In the genomic region with DNA sequence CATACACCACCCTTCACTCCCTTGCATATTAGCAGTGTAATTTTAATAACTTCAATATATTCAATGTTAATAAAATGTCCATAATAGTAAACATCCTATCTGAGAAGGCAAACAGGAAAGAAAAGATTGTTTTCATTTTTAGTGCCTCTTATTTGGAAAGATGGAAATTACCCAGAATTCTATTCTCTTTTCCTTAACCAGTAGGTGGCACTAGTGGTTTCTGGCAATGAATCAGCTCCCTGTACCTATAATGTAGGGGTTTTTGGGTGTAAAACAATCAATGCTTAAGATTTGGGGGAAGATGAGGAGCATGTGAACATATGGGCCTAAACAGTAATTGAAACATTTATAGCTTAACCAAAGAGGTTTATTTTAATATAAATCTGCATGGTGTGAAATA, we compare ENCODE assay signal across 9 cellular contexts. TPM values are rescaled to one million over a fixed set of nuclear protein-coding genes. Genes with fewer than 3 reads are reported as not detected.
DNase-seq lines count a peak whose midpoint lies in the region; TF ChIP-seq lines count a peak whose summit lies in the region.
"Had no signal": no experiment of that assay in that cellular context is flagged by ENCODE, and none has a peak within 500 bp of the region (broad histone marks: within the 10 kb centered on the region; RNA-seq: fewer than 3 reads in every experiment).

No MANE protein-coding gene starts in this region.

- DNase-seq in GM10248 (ENCODE audit: extremely low spot score), result peak; percentile 37
- peak; percentile 2 to 11 for DNase-seq in Kasumi-1 (lab: John Stamatoyannopoulos, UW)
- DNase-seq in breast epithelium (ENCODE audit: low spot score in 2 of 2), result no peak
- DNase-seq in osteoblast (ENCODE audit: insufficient read length, low spot score, missing footprints), result peak; percentile 43
- no peak for DNase-seq in NCI-H2196 treated with DMSO at 0.1 percent for 48 hours (lab: John Stamatoyannopoulos, UW; ENCODE audit: unreplicated experiment)
- no peak for DNase-seq in activated effector memory CD4-positive, alpha-beta T cell treated with Interleukin-2 at 50 U/mL for 16 hours
- DNase-seq in NCI-H774 (lab: John Stamatoyannopoulos, UW), result no peak
- DNase-seq in T-helper 9 cell, result no peak

- TF ChIP-seq CTCF in GM10248 (IDR thresholded peaks at IDR 0.05; ENCODE audit: control extremely low read depth, extremely low read depth, low read depth, missing control alignments), result peak; percentile 52
- peak in 2 of 3 donors; percentile 19 to 21 for TF ChIP-seq CTCF in breast epithelium (IDR thresholded peaks at IDR 0.05)
- peak; percentile 69 for TF ChIP-seq CTCF in osteoblast (IDR thresholded peaks at IDR 0.05; ENCODE audit: extremely low read depth, low read depth, low read length)

- no peaks in the 10 kb centered on the region for H3K27me3 ChIP-seq in breast epithelium
- H3K27me3 ChIP-seq in osteoblast (ENCODE audit: insufficient read depth, low read length), result peaks cover 22% of the 10 kb centered on the region

- H4K20me1 ChIP-seq in osteoblast (ENCODE audit: insufficient read depth, low read length), result no peaks in the 10 kb centered on the region

- no peak for TF ChIP-seq POLR2A in breast epithelium (IDR thresholded peaks at IDR 0.05)

- intact Hi-C loops in breast epithelium (cut with DNase I; ENCODE audit: low total_unique reads), result loop anchor here (10.0 kb wide), 1 partner anchor 273 kb away; no protein-coding TSS in a partner anchor

- H2AFZ ChIP-seq in osteoblast (ENCODE audit: low read length), result peak overlapping the region; percentile 67

- no peaks in the 10 kb centered on the region for H3K79me2 ChIP-seq in osteoblast (ENCODE audit: insufficient read depth, low read length)

- H3K27ac ChIP-seq in breast epithelium (no peak overlapping the region), osteoblast (ENCODE audit: low read depth, low read length) (no peak overlapping the region)
- H3K27ac ChIP-seq: coronary artery had no signal

- no peak overlapping the region for H3K4me2 ChIP-seq in osteoblast (ENCODE audit: insufficient read depth, low read length)

- POLR2A ChIA-PET in GM10248 (lab: Yijun Ruan, JAX), result no interaction called here

- CTCF ChIA-PET in GM10248 (lab: Yijun Ruan, JAX), result interaction anchor here (0.8 to 6.4 kb wide), 30 partner anchors 9 to 579 kb away, joined by 3 to 66 read pairs (median 4); no protein-coding TSS in a partner anchor

- H3K4me3 ChIP-seq in breast epithelium, result no peak overlapping the region
- H3K4me3 ChIP-seq in osteoblast (ENCODE audit: insufficient read depth, low read length), result no peak overlapping the region
- H3K4me3 ChIP-seq: coronary artery had no signal

- no peaks in the 10 kb centered on the region for H3K9me3 ChIP-seq in breast epithelium
- no peaks in the 10 kb centered on the region for H3K9me3 ChIP-seq in osteoblast (ENCODE audit: low read depth, low read length)

- no peaks in the 10 kb centered on the region for H3K4me1 ChIP-seq in breast epithelium
- peaks cover 3% of the 10 kb centered on the region for H3K4me1 ChIP-seq in osteoblast (ENCODE audit: insufficient read depth, low read length)

- no peaks in the 10 kb centered on the region for H3K36me3 ChIP-seq in breast epithelium
- no peaks in the 10 kb centered on the region for H3K36me3 ChIP-seq in osteoblast (ENCODE audit: insufficient read depth, low read length)

RNA-seq across cellular contexts. Expression of gene SEMA6D, which starts 5.7 kb away (rescaled TPM):
- total RNA-seq in breast epithelium (10 to 100 TPM in 2 of 3 donors, 1 to 10 TPM in 1; 3.0 to 22.8 (median 10.5) TPM), osteoblast (8.0 and 16.2 TPM in 2 replicates)

Comparison
In these comparisons a context has a peak if more than half of its experiments do, and no peak if none do; other contexts are left out.
1. DNase-seq: peak in GM10248 (single experiment), Kasumi-1 (2 of 2) and osteoblast (single experiment); none in breast epithelium (0 of 2), NCI-H2196 treated with DMSO at 0.1 percent for 48 hours (single experiment), activated effector memory CD4-positive, alpha-beta T cell treated with Interleukin-2 at 50 U/mL for 16 hours (single experiment), NCI-H774 (single experiment) and T-helper 9 cell (single experiment).
2. Peak in every context shown above with its lines, with median percentiles within 50 percentile points of each other: CTCF ChIP-seq.